19 cellular contexts compared by ENCODE assay signal in genomic region chr2:217914878-217915277, GRCh38.
A peak's percentile ranks its signal among the peaks of the same experiment; 100 is the strongest.
DNase-seq lines count a peak whose midpoint lies in the region; ATAC-seq, FAIRE-seq and TF ChIP-seq lines count a peak whose summit lies in the region.
"Had no signal": no experiment of that assay in that cellular context is flagged by ENCODE, and none has a peak within 500 bp of the region (broad histone marks: within the 10 kb centered on the region; RNA-seq: fewer than 3 reads in every experiment).

No MANE protein-coding gene starts in this region.

- H3K27me3 ChIP-seq in IMR-90 (ENCODE audit: control insufficient read depth, insufficient read depth, low read length) (no peaks in the 10 kb centered on the region), esophagus squamous epithelium (no peaks in the 10 kb centered on the region), mucosa of rectum (ENCODE audit: control insufficient read depth in 2 of 2, insufficient read depth in 2 of 2, low read length in 2 of 2) (no peaks in the 10 kb centered on the region), suprapubic skin (no peaks in the 10 kb centered on the region)

- no peaks in the 10 kb centered on the region for H3K9me3 ChIP-seq in IMR-90 (ENCODE audit: control insufficient read depth, insufficient read depth, low read length)
- H3K9me3 ChIP-seq in esophagus squamous epithelium = no peaks in the 10 kb centered on the region
- no peaks in the 10 kb centered on the region for H3K9me3 ChIP-seq in mucosa of rectum (ENCODE audit: control insufficient read depth in 2 of 2, low read length in 2 of 2)
- H3K9me3 ChIP-seq in suprapubic skin = no peaks in the 10 kb centered on the region

- H3K79me1 ChIP-seq in IMR-90 (ENCODE audit: low read depth in 1 of 2, low read length in 2 of 2) = peaks cover 44 to 93% of the 10 kb centered on the region in 2 experiments

- H2BK15ac ChIP-seq in IMR-90 (ENCODE audit: low read depth, low read length) = no peak overlapping the region

- H2AK5ac ChIP-seq in IMR-90 (ENCODE audit: low read depth, low read length) = peak overlapping the region; percentile 67; the same call in 1 of the 2 replicates

- DNase-seq in IMR-90 = no peak
- DNase-seq in esophagus squamous epithelium (lab: John Stamatoyannopoulos, UW) = no peak
- DNase-seq in suprapubic skin (ENCODE audit: low spot score in 2 of 2) = no peak
- no peak for DNase-seq in ACHN
- DNase-seq in H54 (ENCODE audit: insufficient read length, low spot score) = no peak
- no peak for DNase-seq in left lobe of liver (ENCODE audit: low spot score)
- DNase-seq: activated CD4-positive, alpha-beta T cell treated with anti-CD3 and anti-CD28 coated beads for 4 hours; activated effector memory CD4-positive, alpha-beta T cell treated with Interleukin-2 at 50 U/mL for 16 hours; C1 segment of cervical spinal cord; GM23248; head of caudate nucleus; natural killer cell; NCI-H1092; NCI-H2081 treated with DMSO at 0.1 percent for 48 hours; NCI-H510A; RPMI8226; T-cell had no signal

- no peak overlapping the region for H3K23ac ChIP-seq in IMR-90 (ENCODE audit: low read depth, low read length)

- ATAC-seq in IMR-90 (ENCODE audit: low read depth) = no peak
- ATAC-seq in GM18511 (IDR thresholded peaks at IDR 0.05; ENCODE audit: unreplicated experiment) = no peak
- no peak for ATAC-seq in left lobe of liver
- ATAC-seq: natural killer cell, T-cell had no signal

- H3K4me1 ChIP-seq in IMR-90 (ENCODE audit: control insufficient read depth, insufficient read depth, low read length) = peaks cover 55% of the 10 kb centered on the region
- peaks cover 41 to 100% (median 97%) of the 10 kb centered on the region in 3 donors for H3K4me1 ChIP-seq in esophagus squamous epithelium
- peaks cover 25 to 28% of the 10 kb centered on the region in 2 donors for H3K4me1 ChIP-seq in mucosa of rectum (ENCODE audit: control insufficient read depth in 2 of 2, insufficient read depth in 2 of 2, low read length in 2 of 2)
- peaks cover 88% of the 10 kb centered on the region for H3K4me1 ChIP-seq in suprapubic skin

- no peak overlapping the region for H2BK5ac ChIP-seq in IMR-90 (ENCODE audit: low read depth, low read length, poor library complexity, severe bottlenecking)

- H4K8ac ChIP-seq in IMR-90 (ENCODE audit: low read depth in 2 of 2, low read length in 2 of 2) = no peak overlapping the region

- intact Hi-C loops in IMR-90 (cut with micrococcal nuclease) (no loop called here), esophagus squamous epithelium (cut with DNase I) (no loop called here)

- H2AFZ ChIP-seq in IMR-90 (replicated peaks; ENCODE audit: low read length, poor library complexity) = no peak overlapping the region
- H2AFZ ChIP-seq: GM23248 had no signal

- H4K5ac ChIP-seq in IMR-90 (ENCODE audit: low read depth, low read length) = no peak overlapping the region

- H3K9me1 ChIP-seq in IMR-90 (ENCODE audit: insufficient read depth, low read length) = peaks cover 40% of the 10 kb centered on the region

- CTCF ChIA-PET in IMR-90 (lab: Yijun Ruan, JAX) = interaction anchor here (0.6 kb wide), 1 partner anchor 10 kb away, joined by 3 read pairs; no protein-coding TSS in a partner anchor

- dilution Hi-C loops in IMR-90 (cut with HindIII; ENCODE audit: low sequenced_read_pairs, unreplicated experiment) = no loop called here

- in situ Hi-C loops in IMR-90 (cut with MboI; ENCODE audit: low sequenced_read_pairs) (no loop called here), ACHN (cut with HindIII; ENCODE audit: low pct_ligation_motif_present, low pct_unique_long_range_greater_than_20kb, low sequenced_read_pairs) (no loop called here)

- no peak overlapping the region for H2BK20ac ChIP-seq in IMR-90 (ENCODE audit: low read depth, low read length)

- no peak overlapping the region for H4K91ac ChIP-seq in IMR-90 (ENCODE audit: insufficient read depth, low read depth, low read length)

- TF ChIP-seq POLR2A in IMR-90 (IDR thresholded peaks at IDR 0.05; ENCODE audit: low read depth, low read length) = no peak
- TF ChIP-seq POLR2A in esophagus squamous epithelium (IDR thresholded peaks at IDR 0.05) = no peak
- TF ChIP-seq POLR2A in suprapubic skin (IDR thresholded peaks at IDR 0.05) = no peak
- TF ChIP-seq POLR2A in H54 (IDR thresholded peaks at IDR 0.05; ENCODE audit: low read depth, low read length) = no peak

- no peak overlapping the region for H3K18ac ChIP-seq in IMR-90 (ENCODE audit: low read depth, low read length)

- H3K4me3 ChIP-seq in IMR-90 (ENCODE audit: insufficient read depth, low read depth, low read length) (no peak overlapping the region), esophagus squamous epithelium (no peak overlapping the region), mucosa of rectum (ENCODE audit: low read length in 2 of 2) (no peak overlapping the region), suprapubic skin (no peak overlapping the region)
- H3K4me3 ChIP-seq: GM23248 had no signal

- BruUV-seq in IMR-90 (replicated peaks; lab: Mats Ljungman, UMichigan) = no TSS peak

- no peak for TF ChIP-seq EP300 in suprapubic skin (IDR thresholded peaks at IDR 0.05)

- H4K20me1 ChIP-seq in IMR-90 (ENCODE audit: insufficient read depth, low read length) = peaks cover 17% of the 10 kb centered on the region; the same call in 1 of the 2 replicates

- WGBS in IMR-90 (ENCODE audit: extremely low coverage in 2 of 2, insufficient read length in 1 of 2), 2 experiments = 96% methylated on average over 7 of the region's 9 CpGs; no CpG with 5 or more reads in 1 of the 2 experiments
- WGBS in esophagus squamous epithelium, 2 donors = 81 to 90% methylated on average over 8 of the region's 9 CpGs
- WGBS in suprapubic skin = 89% methylated on average over 9 of the region's 9 CpGs

- TF ChIP-seq CTCF in IMR-90 (conservative IDR thresholded peaks at IDR 0.05; ENCODE audit: low read depth, low read length) (no peak), esophagus squamous epithelium (IDR thresholded peaks at IDR 0.05) (no peak), suprapubic skin (IDR thresholded peaks at IDR 0.05) (no peak)

- no peak for TF ChIP-seq RAD21 in IMR-90 (IDR thresholded peaks at IDR 0.05; ENCODE audit: low read length)

- H3K14ac ChIP-seq in IMR-90 (replicated peaks; ENCODE audit: low read depth, low read length) = no peak overlapping the region; the same call in 1 of the 2 replicates

- no peak overlapping the region for H3K4me2 ChIP-seq in IMR-90 (ENCODE audit: low read depth, low read length)

- H3K27ac ChIP-seq in IMR-90 (ENCODE audit: insufficient read depth, low read length) (no peak overlapping the region), esophagus squamous epithelium (peak overlapping the region; percentile 72 to 95 (median 92)), mucosa of rectum (ENCODE audit: low read depth in 2 of 2, low read length in 2 of 2) (peak overlapping the region; percentile 31 to 41), suprapubic skin (peak overlapping the region; percentile 50)
- H3K27ac ChIP-seq: GM23248 had no signal

- H3K36me3 ChIP-seq in IMR-90 (ENCODE audit: control insufficient read depth, insufficient read depth, low read length) (peaks cover 16% of the 10 kb centered on the region), esophagus squamous epithelium (peaks cover 0 to 19% (median 6%) of the 10 kb centered on the region in 3 donors), mucosa of rectum (ENCODE audit: control insufficient read depth in 2 of 2, insufficient read depth in 2 of 2, low read length in 2 of 2) (no peaks in the 10 kb centered on the region), suprapubic skin (peaks cover 5% of the 10 kb centered on the region)

- H2BK120ac ChIP-seq in IMR-90 (ENCODE audit: low read depth, low read length) = no peak overlapping the region

- POLR2A ChIA-PET in IMR-90 (lab: Charles Lee; ENCODE audit: unreplicated experiment) = no interaction called here

- FAIRE-seq in H54 (lab: Jason Lieb, UNC) = no peak

- H3K9ac ChIP-seq in IMR-90 (ENCODE audit: low read depth, low read length) (no peak overlapping the region), mucosa of rectum (ENCODE audit: low read depth in 1 of 2, low read length in 2 of 2) (no peak overlapping the region)
- H3K9ac ChIP-seq: GM23248 had no signal

- H2AK9ac ChIP-seq in IMR-90 (replicated peaks; ENCODE audit: low read depth, low read length, poor library complexity) = no peak overlapping the region

- H3K56ac ChIP-seq in IMR-90 (ENCODE audit: extremely low read depth, insufficient read depth, low read length) = no peak overlapping the region

- no peak overlapping the region for H3K4ac ChIP-seq in IMR-90 (ENCODE audit: low read depth, low read length)

TF ChIP-seq in IMR-90, 13 proteins besides CTCF, POLR2A, EP300 and RAD21:
- no peak for TF ChIP-seq MXI1 (IDR thresholded peaks at IDR 0.05; ENCODE audit: borderline replicate concordance, low read depth, low read length)
- TF ChIP-seq BHLHE40 (IDR thresholded peaks at IDR 0.05; ENCODE audit: low read depth, low read length) = no peak
- no peak for TF ChIP-seq RCOR1 (IDR thresholded peaks at IDR 0.05; ENCODE audit: insufficient replicate concordance, low read length)
- TF ChIP-seq NFE2L2 (IDR thresholded peaks at IDR 0.05; ENCODE audit: low read depth, low read length) = no peak
